9 cellular contexts compared by ENCODE assay signal in the genomic region with DNA sequence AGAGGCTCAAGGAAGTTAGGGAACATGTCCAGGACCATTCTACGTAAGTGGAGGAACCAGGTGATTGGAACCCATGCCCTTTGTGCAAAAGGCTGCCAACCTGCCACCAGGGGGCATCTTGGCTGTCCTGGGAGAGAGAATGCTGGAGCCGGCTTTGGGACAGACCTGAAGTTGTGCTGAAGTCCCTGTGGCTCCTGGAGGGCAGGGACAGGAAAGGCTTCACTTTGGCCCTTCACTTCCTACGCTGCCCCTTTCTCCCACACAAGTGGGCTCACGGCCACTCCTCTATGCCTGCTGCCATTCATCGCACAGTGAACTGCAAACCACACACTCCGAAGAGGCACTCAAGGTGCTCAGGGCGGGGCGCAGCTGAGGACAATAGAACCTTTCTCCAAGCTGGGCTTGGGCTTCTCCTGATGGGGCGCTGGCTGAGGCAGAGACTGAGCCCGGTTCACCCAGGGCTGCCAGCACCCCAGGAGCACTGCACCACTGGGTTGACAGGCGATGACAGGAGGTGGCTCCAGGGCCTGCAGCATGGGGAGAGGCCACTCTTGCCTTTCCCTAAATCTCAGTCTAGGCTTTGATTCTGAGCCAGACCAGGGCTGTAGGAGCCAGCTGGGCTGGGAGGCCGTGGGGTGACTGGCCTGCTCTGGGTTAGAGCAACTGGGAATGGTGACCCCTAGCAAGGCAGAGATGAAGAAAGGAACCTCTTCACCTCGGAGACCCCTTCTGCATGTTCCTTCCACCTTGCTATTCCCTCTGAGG. TPM values are rescaled to one million over a fixed set of nuclear protein-coding genes. Genes with fewer than 3 reads are reported as not detected.
DNase-seq lines count a peak whose midpoint lies in the region; ATAC-seq and TF ChIP-seq lines count a peak whose summit lies in the region.
"Had no signal": no experiment of that assay in that cellular context is flagged by ENCODE, and none has a peak within 500 bp of the region (broad histone marks: within the 10 kb centered on the region; RNA-seq: fewer than 3 reads in every experiment).

No MANE protein-coding gene starts in this region.

- H3K9me3 Mint-ChIP-seq in H9, result no peaks in the 10 kb centered on the region; a peak in 1 of 5 replicates

- no peak overlapping the region for H3K27ac Mint-ChIP-seq in H9

- no peak overlapping the region for H2BK20ac ChIP-seq in H9 (ENCODE audit: low read depth, low read length, poor library complexity, severe bottlenecking)

- no peaks in the 10 kb centered on the region for H3K23me2 ChIP-seq in H9 (ENCODE audit: insufficient read length, low read depth, low read length, poor library complexity, severe bottlenecking)

- no peaks in the 10 kb centered on the region for H3K79me1 ChIP-seq in H9 (ENCODE audit: insufficient read depth, low read depth, low read length, poor library complexity, severe bottlenecking)

- H3K9me3 ChIP-seq in H9 (ENCODE audit: control insufficient read depth, low read depth, low read length) (no peaks in the 10 kb centered on the region), smooth muscle cell (replicated peaks; ENCODE audit: low read depth) (no peaks in the 10 kb centered on the region)
- H3K9me3 ChIP-seq: HAP-1 had no signal

- no peak overlapping the region for H2AFZ ChIP-seq in H9 (ENCODE audit: low read length)
- no peak overlapping the region for H2AFZ ChIP-seq in smooth muscle cell (ENCODE audit: low read depth)

- H3T11ph ChIP-seq in H9 (ENCODE audit: low read length), result no peak overlapping the region

- H2BK5ac ChIP-seq in H9 (ENCODE audit: insufficient read length, low read length), result no peak overlapping the region

- peaks cover 35 to 39% of the 10 kb centered on the region in 2 experiments for H3K4me1 Mint-ChIP-seq in H9

- no peak overlapping the region for H2AK5ac ChIP-seq in H9 (ENCODE audit: insufficient read length, low read length)

- no peak overlapping the region for H3K4me3 Mint-ChIP-seq in H9

- H3F3A ChIP-seq in smooth muscle cell (ENCODE audit: low read depth), result no peaks in the 10 kb centered on the region

- ATAC-seq in esophagus mucosa (peak; percentile 61), HG03135 (IDR thresholded peaks at IDR 0.05; ENCODE audit: unreplicated experiment) (no peak)

- H3K14ac ChIP-seq in H9 (ENCODE audit: insufficient read depth, low read length), result no peak overlapping the region

- H3K27me3 ChIP-seq in H9 (ENCODE audit: insufficient read depth, low read length), result no peaks in the 10 kb centered on the region
- H3K27me3 ChIP-seq in smooth muscle cell (ENCODE audit: low read depth), result no peaks in the 10 kb centered on the region

- H3K56ac ChIP-seq in H9 (ENCODE audit: insufficient read length, low read depth, low read length), result no peak overlapping the region

- no peak overlapping the region for H3K9ac ChIP-seq in H9 (ENCODE audit: extremely low read depth, insufficient read length, low read length)
- no peak overlapping the region for H3K9ac ChIP-seq in smooth muscle cell (ENCODE audit: low read depth)

- no peak overlapping the region for H4K8ac ChIP-seq in H9 (replicated peaks; ENCODE audit: insufficient read length, low read depth, low read length)

- no peak overlapping the region for H3K4ac ChIP-seq in H9 (ENCODE audit: low read depth, low read length)

- H3K79me2 ChIP-seq in H9 (ENCODE audit: insufficient read depth, low read length) (no peaks in the 10 kb centered on the region; the same call in 1 of the 2 replicates), smooth muscle cell (ENCODE audit: low read depth) (peaks cover 23% of the 10 kb centered on the region)

- no peak overlapping the region for H2BK12ac ChIP-seq in H9 (ENCODE audit: insufficient read length, low read depth, low read length)

- H3K27me3 Mint-ChIP-seq in H9 (ENCODE audit: low read depth), result no peaks in the 10 kb centered on the region

- no peaks in the 10 kb centered on the region for H3K36me3 ChIP-seq in smooth muscle cell (ENCODE audit: low read depth)
- H3K36me3 ChIP-seq: HAP-1 had no signal

- no peak overlapping the region for H2BK120ac ChIP-seq in H9 (ENCODE audit: low read depth, low read length, poor library complexity, severe bottlenecking)

- peaks cover 18 to 32% (median 28%) of the 10 kb centered on the region in 3 experiments; a peak in 6 of 7 replicates for H3K36me3 Mint-ChIP-seq in H9 (ENCODE audit: insufficient read depth in 1 of 3, low read depth in 3 of 3)

- H3K23ac ChIP-seq in H9 (ENCODE audit: insufficient read length, low read depth, low read length), result no peak overlapping the region

- H4K5ac ChIP-seq in H9 (ENCODE audit: insufficient read length, low read depth, low read length), result no peak overlapping the region

- no peak overlapping the region for H4K91ac ChIP-seq in H9 (ENCODE audit: insufficient read length, low read depth, low read length)

- peaks cover 19% of the 10 kb centered on the region for H3K4me1 ChIP-seq in H9 (ENCODE audit: insufficient read depth, low read length)
- peaks cover 4% of the 10 kb centered on the region for H3K4me1 ChIP-seq in smooth muscle cell (ENCODE audit: low read depth)
- H3K4me1 ChIP-seq: HAP-1 had no signal

- no peak overlapping the region for H3K4me3 ChIP-seq in smooth muscle cell
- H3K4me3 ChIP-seq: HAP-1 had no signal

- DNase-seq in AG09319 (ENCODE audit: extremely low read depth, low read depth) (no peak), H9 (peak; percentile 81), smooth muscle cell (lab: John Stamatoyannopoulos, UW; ENCODE audit: unreplicated experiment) (no peak), OCI-M2 (lab: John Stamatoyannopoulos, UW; ENCODE audit: unreplicated experiment) (no peak), cerebellar cortex (ENCODE audit: low spot score) (no peak)
- DNase-seq in activated CD4-positive, alpha-beta T cell treated with anti-CD3 and anti-CD28 coated beads for 4 hours, result peak; percentile 57 to 62

- H3K27ac ChIP-seq in H9 (ENCODE audit: insufficient read length, low read depth, low read length), result no peak overlapping the region
- no peak overlapping the region for H3K27ac ChIP-seq in smooth muscle cell (ENCODE audit: low read depth)

- H4K20me1 ChIP-seq in H9 (ENCODE audit: control insufficient read depth, insufficient read depth, insufficient read length), result no peaks in the 10 kb centered on the region
- H4K20me1 ChIP-seq in smooth muscle cell (ENCODE audit: low read depth), result peaks cover 56% of the 10 kb centered on the region

- H3K18ac ChIP-seq in H9 (ENCODE audit: insufficient read length, low read depth, low read length), result no peak overlapping the region

- TF ChIP-seq CTCF in AG09319 (IDR thresholded peaks at IDR 0.05; ENCODE audit: low read depth, low read length) (peak; percentile 35), H9 (conservative IDR thresholded peaks at IDR 0.05) (peak; percentile 77), smooth muscle cell (IDR thresholded peaks at IDR 0.05; ENCODE audit: borderline replicate concordance, insufficient read depth, poor library complexity, severe bottlenecking) (peak; percentile 48)

- no CpG with 5 or more reads among the region's 13 CpGs for WGBS in H9 (ENCODE audit: extremely low coverage, insufficient read length, low lambda C conversion rate)
- WGBS in smooth muscle cell (ENCODE audit: low lambda C conversion rate), result 86% methylated on average over 13 of the region's 13 CpGs

- H3K4me2 ChIP-seq in H9 (ENCODE audit: insufficient read depth, insufficient read length, low read length) (no peak overlapping the region), smooth muscle cell (no peak overlapping the region)

- no peak overlapping the region for H2BK15ac ChIP-seq in H9 (ENCODE audit: low read depth, low read length)

RNA-seq across cellular contexts. Expression of gene SHF, which starts 8.4 kb away (rescaled TPM):
- total RNA-seq in H9 (2021) (21.7 and 22.3 TPM in 2 replicates), esophagus mucosa (1.6 TPM), smooth muscle cell (11.7 and 41.3 TPM in 2 replicates)
- 16.4 and 28.3 TPM in 2 replicates for polyA plus RNA-seq in smooth muscle cell

RNA-seq across cellular contexts. Expression of gene DUOX1, which starts 49.6 kb away (rescaled TPM):
- total RNA-seq in H9 (2021) (2.3 and 2.6 TPM in 2 replicates), esophagus mucosa (114 TPM), smooth muscle cell (3.5 and 4.4 TPM in 2 replicates)
- polyA plus RNA-seq in smooth muscle cell, result 5.8 and 13.8 TPM in 2 replicates

RNA-seq across cellular contexts. Expression of gene DUOXA1, which starts 49.7 kb away (rescaled TPM):
- total RNA-seq in H9 (2021) (1.2 and 1.3 TPM in 2 replicates), esophagus mucosa (131 TPM), smooth muscle cell (6.0 and 7.6 TPM in 2 replicates)
- polyA plus RNA-seq in smooth muscle cell, result 2.8 and 7.9 TPM in 2 replicates

Comparison
In these comparisons a context has a peak if more than half of its experiments do, and no peak if none do; other contexts are left out.
1. DNase-seq: peak in H9 (single experiment) and activated CD4-positive, alpha-beta T cell treated with anti-CD3 and anti-CD28 coated beads for 4 hours (2 of 2); none in AG09319 (single experiment), smooth muscle cell (single experiment), OCI-M2 (single experiment) and cerebellar cortex (single experiment).
2. RNA of gene DUOX1, which starts 49.6 kb away (total RNA-seq): 114 TPM in esophagus mucosa (single experiment); 3.5 to 4.4 TPM in smooth muscle cell and 2.3 to 2.6 TPM in H9; every median in the first group is over 10 times any median in the second.
3. RNA of gene DUOXA1, which starts 49.7 kb away (total RNA-seq): 131 TPM in esophagus mucosa (single experiment); 6.0 to 7.6 TPM in smooth muscle cell and 1.2 to 1.3 TPM in H9; every median in the first group is over 10 times any median in the second.
4. Peak in every context shown above with its lines, with median percentiles within 50 percentile points of each other: CTCF ChIP-seq.